10 cellular contexts compared by ENCODE assay signal in genomic region chr2:132416996-132417395, GRCh38. TPM values are rescaled to one million over a fixed set of nuclear protein-coding genes. Genes with fewer than 3 reads are reported as not detected.
DNase-seq lines count a peak whose midpoint lies in the region; ATAC-seq, FAIRE-seq and TF ChIP-seq lines count a peak whose summit lies in the region.
"Had no signal": no experiment of that assay in that cellular context is flagged by ENCODE, and none has a peak within 500 bp of the region (broad histone marks: within the 10 kb centered on the region; RNA-seq: fewer than 3 reads in every experiment).

No MANE protein-coding gene starts in this region.

- no peaks in the 10 kb centered on the region for H3K9me3 ChIP-seq in colonic mucosa
- H3K9me3 ChIP-seq in mesenchymal stem cell (ENCODE audit: control insufficient read depth, low read length): no peaks in the 10 kb centered on the region

- H3K9ac ChIP-seq in colonic mucosa (ENCODE audit: low read depth in 2 of 2, low read length in 2 of 2) (peak overlapping the region in 1 of 2 donors; percentile 76), mesenchymal stem cell (ENCODE audit: low read length) (peak overlapping the region; percentile 90)

- peak overlapping the region in 1 of 2 experiments; percentile 60 for H3K4ac ChIP-seq in mesenchymal stem cell (ENCODE audit: low read depth in 1 of 2, low read length in 2 of 2)

- H3K14ac ChIP-seq in mesenchymal stem cell (ENCODE audit: low read length in 2 of 2): peak overlapping the region in 1 of 2 experiments; percentile 39

- no peak overlapping the region for H3K23ac ChIP-seq in mesenchymal stem cell (ENCODE audit: low read length in 2 of 2)

- H2BK15ac ChIP-seq in mesenchymal stem cell (ENCODE audit: low read depth, poor library complexity, severe bottlenecking): peak overlapping the region; percentile 50

- peak overlapping the region; percentile 51 to 85 for H2BK12ac ChIP-seq in mesenchymal stem cell (ENCODE audit: low read length in 2 of 2)

- TF ChIP-seq CTCF in colonic mucosa (IDR thresholded peaks at IDR 0.05): peak; percentile 39

- H3K4me3 ChIP-seq in colonic mucosa (peak overlapping the region; percentile 44), mesenchymal stem cell (ENCODE audit: insufficient read depth in 1 of 2, low read depth in 1 of 2, low read length in 2 of 2) (peak overlapping the region in 1 of 2 experiments; percentile 78)

- H3K36me3 ChIP-seq in colonic mucosa: no peaks in the 10 kb centered on the region
- H3K36me3 ChIP-seq in mesenchymal stem cell (ENCODE audit: control insufficient read depth in 1 of 2, insufficient read depth in 2 of 2, low read depth in 1 of 2, low read length in 2 of 2): no peaks in the 10 kb centered on the region

- DNase-seq in DMS79 treated with DMSO at 0.1 percent for 48 hours (lab: John Stamatoyannopoulos, UW) (peak; percentile 68), DMS79 (lab: John Stamatoyannopoulos, UW) (no peak), colonic mucosa (peak; percentile 72), mesenchymal stem cell (no peak), urothelium cell line (ENCODE audit: low spot score) (peak; percentile 48)
- DNase-seq: activated CD4-positive, CD25-positive, alpha-beta regulatory T cell treated with anti-CD3 and anti-CD28 coated beads, Interleukin-2, amount 50 U/mL, for 72 hours; activated naive CD8-positive, alpha-beta T cell treated with anti-CD3 and anti-CD28 coated beads for 36 hours had no signal

- H2AK5ac ChIP-seq in mesenchymal stem cell (ENCODE audit: low read length, severe bottlenecking): peak overlapping the region; percentile 75

- no peak for FAIRE-seq in urothelium cell line (lab: Jason Lieb, UNC)

- peak overlapping the region; percentile 8 for H4K8ac ChIP-seq in mesenchymal stem cell (ENCODE audit: low read length)

- peak overlapping the region; percentile 81 for H4K91ac ChIP-seq in mesenchymal stem cell (ENCODE audit: low read length)

- H3K4me1 ChIP-seq in colonic mucosa (no peaks in the 10 kb centered on the region), mesenchymal stem cell (ENCODE audit: control insufficient read depth, insufficient read depth, low read depth, low read length) (peaks cover 21% of the 10 kb centered on the region)

- H3K27me3 ChIP-seq in colonic mucosa: no peaks in the 10 kb centered on the region
- H3K27me3 ChIP-seq in mesenchymal stem cell (ENCODE audit: control insufficient read depth in 1 of 2, insufficient read depth in 1 of 2, low read length in 2 of 2): no peaks in the 10 kb centered on the region

- intact Hi-C loops in colonic mucosa (cut with DNase I): no loop called here

- WGBS in mesenchymal stem cell: 92% methylated on average over 9 of the region's 9 CpGs

- H2BK5ac ChIP-seq in mesenchymal stem cell (ENCODE audit: low read depth, low read length, poor library complexity, severe bottlenecking): no peak overlapping the region

- no peaks in the 10 kb centered on the region for H3K79me1 ChIP-seq in mesenchymal stem cell (replicated peaks; ENCODE audit: low read length, poor library complexity, severe bottlenecking)

- H3K18ac ChIP-seq in mesenchymal stem cell (ENCODE audit: low read depth in 1 of 2, low read length in 2 of 2): peak overlapping the region in 1 of 2 experiments; percentile 92

- H2AFZ ChIP-seq in mesenchymal stem cell (ENCODE audit: low read depth, low read length): no peak overlapping the region

- no peak for ATAC-seq in HG03571 (IDR thresholded peaks at IDR 0.05; ENCODE audit: unreplicated experiment)
- ATAC-seq in GM18502 (IDR thresholded peaks at IDR 0.05; ENCODE audit: poor library complexity, unreplicated experiment): no peak
- no peak for ATAC-seq in HG02973 (IDR thresholded peaks at IDR 0.05; ENCODE audit: unreplicated experiment)

- no peak overlapping the region for H2BK120ac ChIP-seq in mesenchymal stem cell (ENCODE audit: low read depth, low read length)

- H3K27ac ChIP-seq in colonic mucosa: peak overlapping the region; percentile 93
- peak overlapping the region; percentile 59 for H3K27ac ChIP-seq in mesenchymal stem cell (ENCODE audit: low read length, poor library complexity, severe bottlenecking)

- H3K4me2 ChIP-seq in mesenchymal stem cell (ENCODE audit: low read length, poor library complexity, severe bottlenecking): peak overlapping the region; percentile 31

RNA-seq across cellular contexts. Expression of gene GPR39, which starts 0.4 kb away (rescaled TPM):
- 10 to 100 TPM; 12.3 to 14.6 TPM for total RNA-seq in colonic mucosa
- polyA plus RNA-seq in mesenchymal stem cell (2013, experiment 1 of 2): 3.8 TPM
- polyA plus RNA-seq in mesenchymal stem cell (2013, experiment 2 of 2): 4.0 TPM
- total RNA-seq: activated naive CD8-positive, alpha-beta T cell treated with anti-CD3 and anti-CD28 coated beads for 36 hours had no signal

Comparison
In these comparisons a context has a peak if more than half of its experiments do, and no peak if none do; other contexts are left out.
1. DNase-seq: peak in DMS79 treated with DMSO at 0.1 percent for 48 hours (single experiment), colonic mucosa (single experiment) and urothelium cell line (single experiment); none in DMS79 (single experiment) and mesenchymal stem cell (single experiment).